Comparison of ENCODE assay signal across 24 cellular contexts in the genomic region with DNA sequence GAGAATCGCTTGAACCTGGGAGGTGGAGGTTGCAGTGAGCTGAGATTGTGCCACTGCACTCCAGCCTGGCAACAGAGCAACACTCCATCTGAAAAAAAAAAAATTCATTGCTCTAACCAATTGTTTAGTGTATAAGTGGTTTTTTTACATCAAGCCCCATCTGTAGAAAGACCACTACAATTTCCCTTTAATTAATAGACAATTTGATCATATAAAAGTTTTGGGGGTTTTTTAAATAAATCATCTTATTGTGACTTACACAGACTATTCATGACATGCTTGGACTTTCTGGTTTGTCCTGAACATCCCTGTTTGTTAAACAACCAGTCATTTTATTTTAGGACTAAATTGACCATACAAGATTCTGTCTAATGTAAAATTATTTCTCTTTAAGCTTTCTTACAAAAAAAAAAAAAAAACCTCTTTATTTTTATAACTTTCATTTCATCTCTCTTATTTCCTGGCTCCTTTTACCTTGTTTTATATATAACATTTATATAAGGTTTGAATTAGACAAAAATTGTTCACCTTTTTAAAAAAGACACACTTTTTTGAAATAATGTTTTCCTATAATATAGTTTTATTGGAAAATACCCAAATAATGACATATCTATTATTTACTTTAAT.
"Had no signal": no experiment of that assay in that cellular context is flagged by ENCODE, and none has a peak within 500 bp of the region (broad histone marks: within the 10 kb centered on the region; RNA-seq: fewer than 3 reads in every experiment).

No MANE protein-coding gene starts in this region.

- H3K4me2 ChIP-seq: neural progenitor cell had no signal

- H3K4me3 ChIP-seq: cardiac muscle cell, left lung, lung, neural progenitor cell, sigmoid colon, testis, uterus had no signal

- DNase-seq: activated CD4-positive, alpha-beta T cell treated with anti-CD3 and anti-CD28 coated beads, Interleukin-2, amount 10 ng/mL, durations not matched to agents 7 days and 5 days; activated CD8-positive, alpha-beta memory T cell treated with anti-CD3 and anti-CD28 coated beads, Interleukin-2, amount 10 ng/mL, durations not matched to agents 7 days and 5 days; activated CD8-positive, alpha-beta T cell treated with anti-CD3 and anti-CD28 coated beads for 36 hours; activated gamma-delta T cell; activated naive CD4-positive, alpha-beta T cell treated with anti-CD3 and anti-CD28 coated beads, Interleukin-2, amount 50 U/mL, for 16 hours; activated naive CD8-positive, alpha-beta T cell treated with anti-CD3 and anti-CD28 coated beads, Interleukin-2, amount 50 U/mL, for 24 hours; activated T-cell treated with anti-CD3 and anti-CD28 coated beads for 4 hours; effector CD4-positive, alpha-beta T cell; foreskin keratinocyte; kidney glomerular epithelial cell; left lung; naive thymus-derived CD8-positive, alpha-beta T cell; sigmoid colon; stimulated activated CD4-positive, alpha-beta T cell treated with anti-CD3 and anti-CD28 coated beads, Interleukin-2, amount 100 ng/mL, for 48 hours; stimulated activated CD8-positive, alpha-beta memory T cell treated with anti-CD3 and anti-CD28 coated beads, Interleukin-4, amount 100 ng/mL, for 48 hours; stimulated activated naive B cell treated with anti-CD40 and anti-IgM and Interleukin-4, amounts not matched to agents 10 μg/mL and 1 μg/mL and 100 μg/mL, for 72 hours; testis; trophoblast cell; uterus had no signal

- H3K4me1 ChIP-seq: foreskin keratinocyte, left lung, neural progenitor cell, sigmoid colon, testis, uterus had no signal

- ATAC-seq: activated CD4-positive, CD25-positive, alpha-beta regulatory T cell treated with anti-CD3 and anti-CD28 coated beads, Interleukin-2, amount 50 U/mL, for 24 hours; activated CD8-positive, alpha-beta memory T cell treated with anti-CD3 and anti-CD28 coated beads, Interleukin-2, amount 10 ng/mL, durations not matched to agents 7 days and 5 days; activated CD8-positive, alpha-beta T cell treated with anti-CD3 and anti-CD28 coated beads for 36 hours; activated naive CD8-positive, alpha-beta T cell treated with anti-CD3 and anti-CD28 coated beads, Interleukin-2, amount 50 U/mL, for 24 hours; foreskin keratinocyte; left lung; naive thymus-derived CD8-positive, alpha-beta T cell; stimulated activated naive B cell treated with anti-CD40 and anti-IgM and Interleukin-4, amounts not matched to agents 10 μg/mL and 1 μg/mL and 100 μg/mL, for 72 hours had no signal

- H3K9me3 ChIP-seq: sigmoid colon, testis, uterus had no signal

- H3K27ac ChIP-seq: cardiac muscle cell, foreskin keratinocyte, left lung, neural progenitor cell, sigmoid colon, testis, uterus, VCaP had no signal
